In genomic region chr22:45082795-45083194, GRCh38 we compare ENCODE assay signal across 11 cellular contexts.
DNase-seq lines count a peak whose midpoint lies in the region; ATAC-seq and TF ChIP-seq lines count a peak whose summit lies in the region.
"Had no signal": no experiment of that assay in that cellular context is flagged by ENCODE, and none has a peak within 500 bp of the region (broad histone marks: within the 10 kb centered on the region; RNA-seq: fewer than 3 reads in every experiment).

No MANE protein-coding gene starts in this region.

- H3K27ac ChIP-seq in AG04450 (ENCODE audit: low read depth, low read length): no peak overlapping the region
- H3K27ac ChIP-seq in PC-9: no peak overlapping the region
- H3K27ac ChIP-seq in effector memory CD4-positive, alpha-beta T cell (ENCODE audit: insufficient read depth, low read length, poor library complexity, severe bottlenecking): no peak overlapping the region
- H3K27ac ChIP-seq: HL-60, neutrophil had no signal

- no peaks in the 10 kb centered on the region for H3K36me3 ChIP-seq in PC-9 (ENCODE audit: low read depth)
- H3K36me3 ChIP-seq in effector memory CD4-positive, alpha-beta T cell (ENCODE audit: control insufficient read depth, insufficient read depth, low read length): no peaks in the 10 kb centered on the region
- H3K36me3 ChIP-seq: neutrophil had no signal

- TF ChIP-seq CTCF in AG04450 (IDR thresholded peaks at IDR 0.05; ENCODE audit: low read depth, low read length) (peak; percentile 45), GM10248 (IDR thresholded peaks at IDR 0.05; ENCODE audit: control extremely low read depth, extremely low read depth, low read depth, missing control alignments) (peak; percentile 24), PC-9 (conservative IDR thresholded peaks at IDR 0.05) (peak; percentile 36; the same call in 1 of the 2 replicates), foreskin fibroblast (IDR thresholded peaks at IDR 0.05; ENCODE audit: low read depth, low read length) (peak; percentile 25), natural killer cell (IDR thresholded peaks at IDR 0.05) (no peak)

- peaks cover 0 to 6% of the 10 kb centered on the region in 2 donors for H3K4me1 Mint-ChIP-seq in natural killer cell

- no peak overlapping the region for H3K4me3 ChIP-seq in AG04450 (ENCODE audit: low read depth, low read length)
- no peak overlapping the region for H3K4me3 ChIP-seq in PC-9
- no peak overlapping the region for H3K4me3 ChIP-seq in foreskin fibroblast (ENCODE audit: low read depth in 1 of 2, low read length in 2 of 2)
- H3K4me3 ChIP-seq in effector memory CD4-positive, alpha-beta T cell (ENCODE audit: insufficient read depth, low read depth, low read length, poor library complexity, severe bottlenecking): no peak overlapping the region

- no peaks in the 10 kb centered on the region for H3F3A ChIP-seq in PC-9 (ENCODE audit: insufficient read depth, low read depth)

- no peaks in the 10 kb centered on the region for H4K20me1 ChIP-seq in PC-9 (ENCODE audit: insufficient read depth)

- H3K27me3 Mint-ChIP-seq in natural killer cell (ENCODE audit: low read depth in 2 of 2): peaks cover 19 to 31% of the 10 kb centered on the region in 2 donors

- H3K9me3 Mint-ChIP-seq in natural killer cell: peaks cover 4 to 5% of the 10 kb centered on the region in 2 donors

- H3K79me2 ChIP-seq in PC-9 (ENCODE audit: low read depth): no peaks in the 10 kb centered on the region

- H3K4me2 ChIP-seq in PC-9: no peak overlapping the region

- CTCF ChIA-PET in AG04450 (lab: Charles Lee): interaction anchor here (1.0 kb wide), 1 partner anchor 14 kb away, joined by 3 read pairs; no protein-coding TSS in a partner anchor
- CTCF ChIA-PET in GM10248 (lab: Yijun Ruan, JAX): interaction anchor here (1.2 to 2.8 kb wide), 2 partner anchors 13 to 107 kb away, joined by 4 to 11 read pairs; no protein-coding TSS in a partner anchor
- CTCF ChIA-PET in PC-9 (lab: Charles Lee): no interaction called here

- ATAC-seq in HG03097 (IDR thresholded peaks at IDR 0.05; ENCODE audit: low FRiP score, unreplicated experiment) (no peak), GM19035 (IDR thresholded peaks at IDR 0.05; ENCODE audit: unreplicated experiment) (no peak), natural killer cell (no peak)

- no peak overlapping the region for H3K4me3 Mint-ChIP-seq in natural killer cell

- H3K9me3 ChIP-seq in AG04450 (ENCODE audit: control insufficient read depth, insufficient read depth, low read length) (no peaks in the 10 kb centered on the region), PC-9 (ENCODE audit: insufficient read depth, low read depth) (no peaks in the 10 kb centered on the region)
- H3K9me3 ChIP-seq in effector memory CD4-positive, alpha-beta T cell (ENCODE audit: control insufficient read depth, low read length): no peaks in the 10 kb centered on the region
- H3K9me3 ChIP-seq: neutrophil had no signal

- no peak for DNase-seq in AG04450 (ENCODE audit: low read depth, low spot score)
- no peak for DNase-seq in GM10248 (ENCODE audit: extremely low spot score)
- no peak for DNase-seq in PC-9
- peak in 1 of 2 donors; percentile 26 for DNase-seq in foreskin fibroblast
- no peak for DNase-seq in effector memory CD4-positive, alpha-beta T cell
- DNase-seq in natural killer cell: no peak
- DNase-seq: DMS79 treated with DMSO at 0.1 percent for 48 hours had no signal

- no peaks in the 10 kb centered on the region for H3K36me3 Mint-ChIP-seq in natural killer cell

- no peak overlapping the region for H3K27ac Mint-ChIP-seq in natural killer cell

- no TSS peak for BruUV-seq in PC-9 (replicated peaks; lab: Mats Ljungman, UMichigan)

- no peak overlapping the region for H2AFZ ChIP-seq in PC-9

- no peaks in the 10 kb centered on the region for H3K9me2 ChIP-seq in PC-9 (ENCODE audit: insufficient read depth)

- H3K27me3 ChIP-seq in AG04450 (ENCODE audit: control insufficient read depth, insufficient read depth, low read length) (peaks cover 21% of the 10 kb centered on the region), PC-9 (ENCODE audit: insufficient read depth, low read depth) (peaks cover 30% of the 10 kb centered on the region)
- no peaks in the 10 kb centered on the region for H3K27me3 ChIP-seq in effector memory CD4-positive, alpha-beta T cell (replicated peaks; ENCODE audit: control insufficient read depth, insufficient read depth, low read length, poor library complexity, severe bottlenecking)

- intact Hi-C loops in PC-9 (cut with micrococcal nuclease; ENCODE audit: unreplicated experiment): no loop called here
- intact Hi-C loops in natural killer cell (cut with micrococcal nuclease): no loop called here

- POLR2A ChIA-PET in AG04450 (lab: Yijun Ruan, JAX): no interaction called here
- POLR2A ChIA-PET in GM10248 (lab: Yijun Ruan, JAX): no interaction called here
- POLR2A ChIA-PET in PC-9 (lab: Charles Lee; ENCODE audit: unreplicated experiment): no interaction called here

- H3K4me1 ChIP-seq in PC-9 (replicated peaks; ENCODE audit: insufficient read depth): no peaks in the 10 kb centered on the region
- no peaks in the 10 kb centered on the region for H3K4me1 ChIP-seq in effector memory CD4-positive, alpha-beta T cell (ENCODE audit: control insufficient read depth, insufficient read depth, low read length, poor library complexity, severe bottlenecking)
